ENCODE assay signal across 8 cellular contexts in the genomic region with DNA sequence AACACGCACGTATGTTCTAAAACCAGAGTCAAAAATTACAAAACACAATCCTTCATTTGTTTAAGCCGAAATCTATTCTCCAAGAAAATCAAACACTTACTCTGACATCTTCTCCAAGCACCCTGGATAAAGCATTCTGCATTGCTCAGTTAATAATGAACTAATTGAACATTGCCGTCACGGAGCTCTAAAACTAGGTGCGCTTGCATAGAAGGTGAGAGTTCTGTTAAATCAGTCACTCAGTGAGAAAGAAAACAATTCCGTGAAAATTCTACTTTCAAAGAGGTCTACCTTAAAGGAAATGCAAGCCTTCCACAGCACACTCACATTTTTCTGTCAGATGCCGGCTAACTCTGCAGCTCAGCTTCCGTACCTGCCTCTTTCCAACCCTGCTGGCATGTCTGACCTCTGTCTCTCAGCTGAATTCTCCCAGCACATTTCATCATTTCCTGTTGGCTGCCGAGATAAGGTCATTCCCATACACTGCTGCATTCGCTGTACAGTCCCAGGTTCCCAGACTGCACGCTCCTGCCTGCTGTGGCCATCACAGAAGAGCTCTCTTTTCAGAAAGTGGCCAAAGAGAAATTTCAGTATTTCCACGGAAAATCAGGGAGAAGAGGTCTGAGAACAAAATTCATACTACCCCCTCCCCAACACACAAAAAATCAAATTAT. TPM values are rescaled to one million over a fixed set of nuclear protein-coding genes. Genes with fewer than 3 reads are reported as not detected.
DNase-seq lines count a peak whose midpoint lies in the region; ATAC-seq and TF ChIP-seq lines count a peak whose summit lies in the region.

No MANE protein-coding gene starts in this region.

- TF ChIP-seq CTCF in astrocyte of the spinal cord (IDR thresholded peaks at IDR 0.05; ENCODE audit: low read depth, low read length): no peak
- no peak for TF ChIP-seq CTCF in GM10266 (IDR thresholded peaks at IDR 0.05; ENCODE audit: control insufficient read depth, insufficient read depth, low read depth, missing control alignments)

- in situ Hi-C loops in KBM-7 (cut with MboI; ENCODE audit: low pct_unique_long_range_greater_than_20kb, low sequenced_read_pairs) (no loop called here), astrocyte of the spinal cord (cut with HindIII; ENCODE audit: low sequenced_read_pairs) (no loop called here)

- DNase-seq in KBM-7 (peak; percentile 86), astrocyte of the spinal cord (ENCODE audit: low read depth, low spot score) (peak; percentile 86), left colon (peak; percentile 45 to 69), GM10266 (ENCODE audit: extremely low spot score) (no peak), NCI-H524 treated with DMSO at 0.1 percent for 48 hours (lab: John Stamatoyannopoulos, UW) (no peak), NCI-H1930 (lab: John Stamatoyannopoulos, UW) (no peak)

- peak overlapping the region in 9 of 11 experiments; percentile 38 to 74 (median 55); a peak in 15 of 22 replicates for H3K27ac ChIP-seq in BLaER1 treated with 17β-estradiol and CSF1 and Interleukin-3, amounts not matched to agents 10 nM and 100 nM
- no peak overlapping the region for H3K27ac ChIP-seq in subcutaneous abdominal adipose tissue (ENCODE audit: low read depth, low read length)

- peaks cover 49 to 89% (median 55%) of the 10 kb centered on the region in 11 experiments; a peak in 19 of 22 replicates for H4K20me1 ChIP-seq in BLaER1 treated with 17β-estradiol and CSF1 and Interleukin-3, amounts not matched to agents 10 nM and 100 nM

- H3K9me3 ChIP-seq in BLaER1 treated with 17β-estradiol and CSF1 and Interleukin-3, amounts not matched to agents 10 nM and 100 nM (replicated peaks in 1 of 11): peaks cover 11 to 22% (median 17%) of the 10 kb centered on the region in 11 experiments; a peak in 20 of 22 replicates
- no peaks in the 10 kb centered on the region for H3K9me3 ChIP-seq in subcutaneous abdominal adipose tissue (ENCODE audit: control insufficient read depth in 5 of 5, low read length in 5 of 5)

- peaks cover 18 to 66% (median 56%) of the 10 kb centered on the region in 11 experiments; a peak in 21 of 22 replicates for H3K36me3 ChIP-seq in BLaER1 treated with 17β-estradiol and CSF1 and Interleukin-3, amounts not matched to agents 10 nM and 100 nM
- no peaks in the 10 kb centered on the region for H3K36me3 ChIP-seq in subcutaneous abdominal adipose tissue (ENCODE audit: control insufficient read depth in 5 of 5, insufficient read depth in 5 of 5, low read length in 5 of 5)

- H3K4me3 ChIP-seq in BLaER1 treated with 17β-estradiol and CSF1 and Interleukin-3, amounts not matched to agents 10 nM and 100 nM: peak overlapping the region in 2 of 10 experiments; percentile 9 to 22; a peak in 2 of 20 replicates
- H3K4me3 ChIP-seq in astrocyte of the spinal cord (ENCODE audit: low read depth, low read length) (peak overlapping the region; percentile 17), subcutaneous abdominal adipose tissue (ENCODE audit: low read depth in 1 of 5, low read length in 5 of 5) (peak overlapping the region; percentile 5 to 62 (median 58))

- H3K9ac ChIP-seq in BLaER1 treated with 17β-estradiol and CSF1 and Interleukin-3, amounts not matched to agents 10 nM and 100 nM: peak overlapping the region; percentile 4 to 54 (median 26); a peak in 15 of 22 replicates
- peak overlapping the region in 1 of 5 donors; percentile 9 for H3K9ac ChIP-seq in subcutaneous abdominal adipose tissue (ENCODE audit: low read length in 5 of 5)

- H3K4me1 ChIP-seq in BLaER1 treated with 17β-estradiol and CSF1 and Interleukin-3, amounts not matched to agents 10 nM and 100 nM: peaks cover 29 to 92% (median 54%) of the 10 kb centered on the region in 10 experiments
- peaks cover 6 to 38% (median 25%) of the 10 kb centered on the region in 5 donors for H3K4me1 ChIP-seq in subcutaneous abdominal adipose tissue (ENCODE audit: control insufficient read depth in 5 of 5, insufficient read depth in 5 of 5, low read length in 5 of 5)

- intact Hi-C loops in left colon (cut with DNase I, micrococcal nuclease): no loop called here

- H3K4me2 ChIP-seq in BLaER1 treated with 17β-estradiol and CSF1 and Interleukin-3, amounts not matched to agents 10 nM and 100 nM: peak overlapping the region; percentile 58 to 92 (median 82)

- ATAC-seq in left colon: peak; percentile 78

- no peaks in the 10 kb centered on the region for H3K27me3 ChIP-seq in BLaER1 treated with 17β-estradiol and CSF1 and Interleukin-3, amounts not matched to agents 10 nM and 100 nM
- no peaks in the 10 kb centered on the region for H3K27me3 ChIP-seq in subcutaneous abdominal adipose tissue (ENCODE audit: control insufficient read depth in 5 of 5, insufficient read depth in 4 of 5, low read length in 5 of 5)

RNA-seq across cellular contexts. Expression of a gene that starts 55.3 kb away (rescaled TPM):
- 100 to 1,000 TPM; 191 to 219 TPM for total RNA-seq in left colon

Comparison
In these comparisons a context has a peak if more than half of its experiments do, and no peak if none do; other contexts are left out.
1. DNase-seq: peak in KBM-7 (single experiment), astrocyte of the spinal cord (single experiment) and left colon (2 of 2); none in GM10266 (single experiment), NCI-H524 treated with DMSO at 0.1 percent for 48 hours (single experiment) and NCI-H1930 (0 of 2).